ENCODE assay signal across 1 cellular context in genomic region chr14:73747386-73748211, GRCh38.
TF ChIP-seq lines count a peak whose summit lies in the region.

No MANE protein-coding gene starts in this region.

TF ChIP-seq in HepG2, 621 proteins besides CTCF, POLR2A, EP300 and RAD21 (continued from another document):
- peak; percentile 47 for TF ChIP-seq HNF4A (CRISPR knock-in tag; IDR thresholded peaks at IDR 0.05)
- TF ChIP-seq GMEB2 (CRISPR knock-in tag; IDR thresholded peaks at IDR 0.05; ENCODE audit: low read depth) = no peak
- TF ChIP-seq FOXO4 (CRISPR knock-in tag; conservative IDR thresholded peaks at IDR 0.05) = 0 out of 2 replicates have a peak, but pooled peaks have one; percentile 38
- no peak for TF ChIP-seq ZKSCAN1 (IDR thresholded peaks at IDR 0.05; ENCODE audit: low read length)
- TF ChIP-seq FOSL2 (CRISPR knock-in tag; IDR thresholded peaks at IDR 0.05) = no peak
- TF ChIP-seq ZBTB21 (CRISPR knock-in tag; IDR thresholded peaks at IDR 0.05) = no peak
- TF ChIP-seq HDAC1 (CRISPR knock-in tag; IDR thresholded peaks at IDR 0.05) = no peak
- TF ChIP-seq CBX1 (IDR thresholded peaks at IDR 0.05; ENCODE audit: low read depth) = no peak
- TF ChIP-seq ZNF776 (CRISPR knock-in tag; IDR thresholded peaks at IDR 0.05) = no peak
- TF ChIP-seq ZNF205 (CRISPR knock-in tag; IDR thresholded peaks at IDR 0.05) = peak; percentile 99
- no peak for TF ChIP-seq U2AF1 (optimal IDR thresholded peaks at IDR 0.05; ENCODE audit: low read depth, low read length)
- TF ChIP-seq FOXA1 (IDR thresholded peaks at IDR 0.05) = no peak
- TF ChIP-seq FOXA1 (CRISPR knock-in tag; IDR thresholded peaks at IDR 0.05) = peak; percentile 70
- TF ChIP-seq FUBP1 (CRISPR knock-in tag; IDR thresholded peaks at IDR 0.05; ENCODE audit: borderline replicate concordance) = no peak
- TF ChIP-seq PITX1 (CRISPR knock-in tag; IDR thresholded peaks at IDR 0.05) = no peak
- TF ChIP-seq CHD2 (IDR thresholded peaks at IDR 0.05; ENCODE audit: low read depth, low read length) = no peak
